Comparison of ENCODE assay signal across 30 cellular contexts in genomic region chr19:33487901-33488817, GRCh38. TPM values are rescaled to one million over a fixed set of nuclear protein-coding genes. Genes with fewer than 3 reads are reported as not detected.
DNase-seq lines count a peak whose midpoint lies in the region; ATAC-seq and TF ChIP-seq lines count a peak whose summit lies in the region.
"Had no signal": no experiment of that assay in that cellular context is flagged by ENCODE, and none has a peak within 500 bp of the region (broad histone marks: within the 10 kb centered on the region; RNA-seq: fewer than 3 reads in every experiment).

No MANE protein-coding gene starts in this region.

- ATAC-seq in Right ventricle myocardium inferior (no peak), aorta (ENCODE audit: low FRiP score) (no peak)

- H3K4me3 Mint-ChIP-seq in CD4-positive, alpha-beta memory T cell: no peak overlapping the region
- H3K4me3 Mint-ChIP-seq: activated CD4-positive, alpha-beta T cell treated with anti-CD3 and anti-CD28 coated beads, Interleukin-2, amount 10 ng/mL, durations not matched to agents 7 days and 5 days; activated naive CD4-positive, alpha-beta T cell treated with anti-CD3 and anti-CD28 coated beads for 36 hours; CD4-positive, alpha-beta T cell; nephron progenitor cell; stimulated activated naive CD8-positive, alpha-beta T cell treated with anti-CD3 and anti-CD28 coated beads, Interleukin-15, Interleukin-2, amounts not matched to agents 100 ng/mL and 50 ng/mL, for 24 hours had no signal

- peak overlapping the region in 1 of 7 donors; percentile 51 for H3K27ac Mint-ChIP-seq in CD4-positive, alpha-beta memory T cell
- H3K27ac Mint-ChIP-seq: activated naive CD4-positive, alpha-beta T cell treated with anti-CD3 and anti-CD28 coated beads for 36 hours; CD4-positive, alpha-beta T cell; nephron progenitor cell; stimulated activated naive CD8-positive, alpha-beta T cell treated with anti-CD3 and anti-CD28 coated beads, Interleukin-15, Interleukin-2, amounts not matched to agents 100 ng/mL and 50 ng/mL, for 24 hours had no signal

- peaks cover 19% of the 10 kb centered on the region for H3K4me1 ChIP-seq in SJCRH30
- no peaks in the 10 kb centered on the region for H3K4me1 ChIP-seq in aorta (ENCODE audit: control insufficient read depth in 1 of 2, insufficient read depth in 2 of 2, low read length in 2 of 2)
- no peaks in the 10 kb centered on the region for H3K4me1 ChIP-seq in CD4-positive, alpha-beta memory T cell (ENCODE audit: insufficient read depth, low read length)
- H3K4me1 ChIP-seq: Peyer's patch, uterus had no signal

- H3K27ac ChIP-seq in SJCRH30 (no peak overlapping the region), aorta (ENCODE audit: low read depth in 1 of 2, low read length in 2 of 2) (no peak overlapping the region)
- no peak overlapping the region for H3K27ac ChIP-seq in CD4-positive, alpha-beta memory T cell (ENCODE audit: low read depth, low read length)
- H3K27ac ChIP-seq: brain microvascular endothelial cell, ovary, Peyer's patch, uterus, WERI-Rb-1 had no signal

- intact Hi-C loops in cardiac septum (cut with DNase I): no loop called here
- intact Hi-C loops in Right ventricle myocardium inferior (cut with DNase I): no loop called here
- intact Hi-C loops in aorta (cut with DNase I): no loop called here
- intact Hi-C loops in CD4-positive, alpha-beta memory T cell (cut with micrococcal nuclease): no loop called here

- TF ChIP-seq CTCF in GM13977 (IDR thresholded peaks at IDR 0.05; ENCODE audit: extremely low read depth, insufficient read depth, missing control alignments): no peak

- H3K27me3 Mint-ChIP-seq in CD4-positive, alpha-beta memory T cell: no peaks in the 10 kb centered on the region
- H3K27me3 Mint-ChIP-seq: activated CD4-positive, alpha-beta T cell treated with anti-CD3 and anti-CD28 coated beads, Interleukin-2, amount 10 ng/mL, durations not matched to agents 7 days and 5 days; CD4-positive, alpha-beta T cell; stimulated activated naive CD8-positive, alpha-beta T cell treated with anti-CD3 and anti-CD28 coated beads, Interleukin-15, Interleukin-2, amounts not matched to agents 100 ng/mL and 50 ng/mL, for 24 hours had no signal

- WGBS in aorta, 2 donors: 85 to 87% methylated on average over 16 of the region's 16 CpGs

- in situ Hi-C loops in GM13977 (cut with MboI; ENCODE audit: low pct_unique_long_range_greater_than_20kb, low sequenced_read_pairs, unreplicated experiment): no loop called here

- peak; percentile 66 for DNase-seq in cardiac septum (ENCODE audit: low spot score)
- DNase-seq in Right ventricle myocardium inferior (ENCODE audit: missing footprints): no peak
- peak; percentile 45 for DNase-seq in SJCRH30
- DNase-seq in myocyte (ENCODE audit: low read depth): peak; percentile 56
- DNase-seq in aorta: peak; percentile 39 to 65
- no peak for DNase-seq in CD4-positive, alpha-beta memory T cell
- no peak for DNase-seq in activated CD4-positive, alpha-beta T cell treated with anti-CD3 and anti-CD28 coated beads for 48 hours
- DNase-seq in GM13977 (ENCODE audit: low spot score): no peak
- DNase-seq: activated CD4-positive, alpha-beta T cell treated with anti-CD3 and anti-CD28 coated beads, Interleukin-2, amount 10 ng/mL, durations not matched to agents 7 days and 5 days; activated naive CD4-positive, alpha-beta T cell treated with anti-CD3 and anti-CD28 coated beads for 36 hours; activated T-cell treated with anti-CD3 and anti-CD28 coated beads, Interleukin-2, amount 50 U/mL, for 48 hours; brain microvascular endothelial cell; EL; foreskin melanocyte; GOT3; kidney glomerular epithelial cell; mammary epithelial cell; NCI-H1048; NCI-H1694; NCI-H510A treated with DMSO at 0.1 percent for 48 hours; nephron progenitor cell; ovary; SIG-M5; stimulated activated CD4-positive, alpha-beta T cell treated with anti-CD3 and anti-CD28 coated beads, Interleukin-2, amount 100 ng/mL, for 24 hours; uterus; WERI-Rb-1 had no signal

- peaks cover 25 to 34% of the 10 kb centered on the region in 2 donors for H3K36me3 Mint-ChIP-seq in CD4-positive, alpha-beta memory T cell

- H3K4me3 ChIP-seq in SJCRH30 (no peak overlapping the region), aorta (ENCODE audit: low read length in 2 of 2) (no peak overlapping the region)
- no peak overlapping the region for H3K4me3 ChIP-seq in CD4-positive, alpha-beta memory T cell (ENCODE audit: low read length in 2 of 2)
- H3K4me3 ChIP-seq: ovary, Peyer's patch, uterus had no signal

- H3K27me3 ChIP-seq in SJCRH30: no peaks in the 10 kb centered on the region
- no peaks in the 10 kb centered on the region for H3K27me3 ChIP-seq in aorta (ENCODE audit: control insufficient read depth in 1 of 2, insufficient read depth in 2 of 2, low read length in 1 of 2)
- H3K27me3 ChIP-seq in CD4-positive, alpha-beta memory T cell (ENCODE audit: insufficient read depth, low read length): no peaks in the 10 kb centered on the region
- H3K27me3 ChIP-seq: brain microvascular endothelial cell, dorsolateral prefrontal cortex, ovary, Peyer's patch, uterus had no signal

- CTCF ChIA-PET in CD4-positive, alpha-beta memory T cell (lab: Charles Lee; ENCODE audit: partially characterized antibody): no interaction called here

- H3K9me3 ChIP-seq in SJCRH30 (replicated peaks): no peaks in the 10 kb centered on the region
- peaks cover 3% of the 10 kb centered on the region for H3K9me3 ChIP-seq in aorta (ENCODE audit: control insufficient read depth, low read length)
- H3K9me3 ChIP-seq in CD4-positive, alpha-beta memory T cell (ENCODE audit: control insufficient read depth in 1 of 2, low read length in 2 of 2): peaks cover 0 to 3% of the 10 kb centered on the region in 2 donors
- H3K9me3 ChIP-seq: ovary, Peyer's patch had no signal

- H3K36me3 ChIP-seq in SJCRH30 (no peaks in the 10 kb centered on the region), aorta (ENCODE audit: control insufficient read depth in 1 of 2, insufficient read depth in 2 of 2, low read length in 1 of 2) (peaks cover 0 to 4% of the 10 kb centered on the region in 2 donors)
- no peaks in the 10 kb centered on the region for H3K36me3 ChIP-seq in CD4-positive, alpha-beta memory T cell (ENCODE audit: insufficient read depth, low read length)
- H3K36me3 ChIP-seq: brain microvascular endothelial cell, ovary, uterus, WERI-Rb-1 had no signal

- H3K4me1 Mint-ChIP-seq in CD4-positive, alpha-beta memory T cell: peaks cover 0 to 4% (median 0%) of the 10 kb centered on the region in 4 donors
- H3K4me1 Mint-ChIP-seq: activated CD4-positive, alpha-beta T cell treated with anti-CD3 and anti-CD28 coated beads, Interleukin-2, amount 10 ng/mL, durations not matched to agents 7 days and 5 days had no signal

- peaks cover 1 to 14% (median 7%) of the 10 kb centered on the region in 8 donors for H3K9me3 Mint-ChIP-seq in CD4-positive, alpha-beta memory T cell

- POLR2A ChIA-PET in CD4-positive, alpha-beta memory T cell (lab: Charles Lee; ENCODE audit: partially characterized antibody): no interaction called here

RNA-seq across cellular contexts. Expression of gene PEPD, which starts 33.4 kb away (rescaled TPM):
- total RNA-seq in cardiac septum (30.1 TPM), Right ventricle myocardium inferior (32.1 TPM), myocyte (67.1 and 68.2 TPM in 2 replicates), aorta (10 to 100 TPM; 54.3 to 56.6 TPM)
- total RNA-seq in SJCRH30 (2014; rRNA removed; shearing (Covaris generic)): 39.5 and 40.2 TPM in 2 replicates
- 74.6 TPM for polyA plus RNA-seq in myocyte (2012)
- 100 to 1,000 TPM in 1 of 2 donors, 10 to 100 TPM in 1; 48.2 to 186 TPM for polyA plus RNA-seq in aorta
- total RNA-seq in CD4-positive, alpha-beta memory T cell: 10 to 100 TPM; 27.6 to 35.1 TPM
- 100 to 1,000 TPM; 121 to 213 TPM for polyA plus RNA-seq in CD4-positive, alpha-beta memory T cell

Comparison
In these comparisons a context has a peak if more than half of its experiments do, and no peak if none do; other contexts are left out.
1. DNase-seq: peak in cardiac septum (single experiment), SJCRH30 (2 of 2), myocyte (single experiment) and aorta (2 of 2); none in Right ventricle myocardium inferior (single experiment), CD4-positive, alpha-beta memory T cell (0 of 5), activated CD4-positive, alpha-beta T cell treated with anti-CD3 and anti-CD28 coated beads for 48 hours (single experiment) and GM13977 (single experiment).